ENCODE assay signal across 24 cellular contexts in genomic region chr1:181947441-181947840, GRCh38.
"Had no signal": no experiment of that assay in that cellular context is flagged by ENCODE, and none has a peak within 500 bp of the region (broad histone marks: within the 10 kb centered on the region; RNA-seq: fewer than 3 reads in every experiment).

No MANE protein-coding gene starts in this region.

- H3K4me1 Mint-ChIP-seq: activated T-helper 17 cell treated with anti-CD3 and anti-CD28 coated beads, Interleukin-2, amount 50 U/mL, for 72 hours; nephron had no signal

- DNase-seq: activated CD4-positive, alpha-beta T cell treated with anti-CD3 and anti-CD28 coated beads for 48 hours; activated CD4-positive, alpha-beta T cell treated with anti-CD3 and anti-CD28 coated beads, Interleukin-2, amount 50 U/mL, for 48 hours; activated CD8-positive, alpha-beta memory T cell treated with anti-CD3 and anti-CD28 coated beads, Interleukin-2, amount 50 U/mL, for 4 hours; activated gamma-delta T cell treated with Interleukin-2 at 50 U/mL for 16 hours; activated naive CD4-positive, alpha-beta T cell treated with anti-CD3 and anti-CD28 coated beads, Interleukin-2, amount 50 U/mL, for 16 hours; activated T-cell treated with anti-CD3 and anti-CD28 coated beads, Interleukin-2, amount 50 U/mL, for 1 hour; amniotic stem cell; brain microvascular endothelial cell; dorsolateral prefrontal cortex; effector memory CD4-positive, alpha-beta T cell; left ventricle myocardium inferior; mesendoderm; mucosa of descending colon; stimulated activated CD4-positive, alpha-beta T cell treated with anti-CD3 and anti-CD28 coated beads, Interleukin-12 subunit alpha, Interleukin-12 subunit beta, amount 100 ng/mL, for 4 hours; stimulated activated CD4-positive, alpha-beta T cell treated with anti-CD3 and anti-CD28 coated beads, Interleukin-4, amount 100 ng/mL, for 1 hour; stimulated activated naive CD8-positive, alpha-beta T cell treated with anti-CD3 and anti-CD28 coated beads, Interleukin-15, Interleukin-2, amounts not matched to agents 100 U/mL and 50 U/mL, for 24 hours; T-helper 9 cell; testis; transverse colon; WERI-Rb-1 had no signal

- H3K4me3 Mint-ChIP-seq: activated T-helper 17 cell treated with anti-CD3 and anti-CD28 coated beads, Interleukin-2, amount 50 U/mL, for 72 hours; nephron had no signal

- ATAC-seq: activated CD4-positive, CD25-positive, alpha-beta regulatory T cell treated with anti-CD3 and anti-CD28 coated beads, Interleukin-2, amount 50 U/mL, for 24 hours; activated T-helper 17 cell treated with anti-CD3 and anti-CD28 coated beads, Interleukin-2, amount 50 U/mL, for 72 hours; mucosa of descending colon; sciatic nerve; stimulated activated naive CD8-positive, alpha-beta T cell treated with anti-CD3 and anti-CD28 coated beads, Interleukin-15, Interleukin-2, amounts not matched to agents 100 U/mL and 50 U/mL, for 24 hours had no signal

- H3K27ac Mint-ChIP-seq: activated T-helper 17 cell treated with anti-CD3 and anti-CD28 coated beads, Interleukin-2, amount 50 U/mL, for 72 hours; nephron had no signal
